In genomic region chr6:113457751-113458150, GRCh38 we compare ENCODE assay signal across 1 cellular context.
TF ChIP-seq lines count a peak whose summit lies in the region.

No MANE protein-coding gene starts in this region.

TF ChIP-seq in IMR-90, 13 proteins besides CTCF, POLR2A, EP300 and RAD21 (continued from another document):
- TF ChIP-seq ELK1 (IDR thresholded peaks at IDR 0.05; ENCODE audit: borderline replicate concordance, low read depth, low read length) (no peak), SMC3 (IDR thresholded peaks at IDR 0.05; ENCODE audit: low read depth, low read length) (no peak), USF2 (IDR thresholded peaks at IDR 0.05; ENCODE audit: low read depth, low read length) (no peak), CEBPB (IDR thresholded peaks at IDR 0.05; ENCODE audit: low read depth, low read length) (no peak), FOS (IDR thresholded peaks at IDR 0.05; ENCODE audit: low read depth, low read length) (no peak), MXI1 (IDR thresholded peaks at IDR 0.05; ENCODE audit: borderline replicate concordance, low read depth, low read length) (no peak), MAFK (IDR thresholded peaks at IDR 0.05; ENCODE audit: low read depth, low read length) (no peak), MAZ (IDR thresholded peaks at IDR 0.05; ENCODE audit: borderline replicate concordance, low read depth, low read length) (no peak), CHD1 (IDR thresholded peaks at IDR 0.05; ENCODE audit: low read depth, low read length) (no peak), RFX5 (IDR thresholded peaks at IDR 0.05; ENCODE audit: low read depth, low read length) (no peak), NFE2L2 (IDR thresholded peaks at IDR 0.05; ENCODE audit: low read depth, low read length) (no peak)
TF ChIP-seq in IMR-90: peak in this region for 0.
